25 cellular contexts compared by ENCODE assay signal in genomic region chr7:48924433-48924832, GRCh38. TPM values are rescaled to one million over a fixed set of nuclear protein-coding genes. Genes with fewer than 3 reads are reported as not detected.
"Had no signal": no experiment of that assay in that cellular context is flagged by ENCODE, and none has a peak within 500 bp of the region (broad histone marks: within the 10 kb centered on the region; RNA-seq: fewer than 3 reads in every experiment).

Gene CDC14C (plus strand): TSS chr7:48924547. CDS start chr7:48924673, 126 bp downstream.

- H3K36me3 ChIP-seq: MG63, SJCRH30 had no signal

- H3K9me3 ChIP-seq: MG63, SJCRH30 had no signal

- H3K4me3 ChIP-seq: MG63, SJCRH30 had no signal

- H3K27me3 ChIP-seq: MG63, SJCRH30 had no signal

- FAIRE-seq: HepG2, RCC 7860 had no signal

- H3K4me1 ChIP-seq: SJCRH30 had no signal

- DNase-seq: IMR-90, Karpas-422, KG1, MG63, NCI-H1092, NCI-H1105 treated with DMSO at 0.1 percent for 48 hours, NCI-H1417 treated with DMSO at 0.1 percent for 48 hours, NCI-H146, NCI-H1694 treated with DMSO at 0.1 percent for 48 hours, NCI-H2029, NCI-H2081 treated with DMSO at 0.1 percent for 48 hours, NCI-H2171, NCI-H226, NCI-H446, NCI-H510A, NCI-H524 treated with DMSO at 0.1 percent for 48 hours, NCI-H69, NCI-H774, RPMI8226, SHP77 treated with DMSO at 0.1 percent for 48 hours, SJCRH30, SW 1271 had no signal

- H3K27ac ChIP-seq: SJCRH30 had no signal

- ATAC-seq: HepG2 had no signal

RNA-seq across cellular contexts. Expression of gene CDC14C, which starts in this region (rescaled TPM):
- total RNA-seq: HT1080, SJCRH30 had no signal
- polyA plus RNA-seq: HepG2, IMR-90 had no signal
